Comparison of ENCODE assay signal across 10 cellular contexts in genomic region chr12:50422855-50423254, GRCh38. TPM values are rescaled to one million over a fixed set of nuclear protein-coding genes. Genes with fewer than 3 reads are reported as not detected.
"Had no signal": no experiment of that assay in that cellular context is flagged by ENCODE, and none has a peak within 500 bp of the region (broad histone marks: within the 10 kb centered on the region; RNA-seq: fewer than 3 reads in every experiment).

No MANE protein-coding gene starts in this region.

RNA-seq across cellular contexts. Expression of gene FAM186A, which starts 26.4 kb away (rescaled TPM):
- total RNA-seq: OCI-LY7, PC-3, PC-9, Peyer's patch, Right ventricle myocardium inferior, Right ventricle myocardium superior, RPMI7951, SK-MEL-5, T-cell had no signal
- polyA plus RNA-seq: SK-N-SH had no signal
